In the genomic region with DNA sequence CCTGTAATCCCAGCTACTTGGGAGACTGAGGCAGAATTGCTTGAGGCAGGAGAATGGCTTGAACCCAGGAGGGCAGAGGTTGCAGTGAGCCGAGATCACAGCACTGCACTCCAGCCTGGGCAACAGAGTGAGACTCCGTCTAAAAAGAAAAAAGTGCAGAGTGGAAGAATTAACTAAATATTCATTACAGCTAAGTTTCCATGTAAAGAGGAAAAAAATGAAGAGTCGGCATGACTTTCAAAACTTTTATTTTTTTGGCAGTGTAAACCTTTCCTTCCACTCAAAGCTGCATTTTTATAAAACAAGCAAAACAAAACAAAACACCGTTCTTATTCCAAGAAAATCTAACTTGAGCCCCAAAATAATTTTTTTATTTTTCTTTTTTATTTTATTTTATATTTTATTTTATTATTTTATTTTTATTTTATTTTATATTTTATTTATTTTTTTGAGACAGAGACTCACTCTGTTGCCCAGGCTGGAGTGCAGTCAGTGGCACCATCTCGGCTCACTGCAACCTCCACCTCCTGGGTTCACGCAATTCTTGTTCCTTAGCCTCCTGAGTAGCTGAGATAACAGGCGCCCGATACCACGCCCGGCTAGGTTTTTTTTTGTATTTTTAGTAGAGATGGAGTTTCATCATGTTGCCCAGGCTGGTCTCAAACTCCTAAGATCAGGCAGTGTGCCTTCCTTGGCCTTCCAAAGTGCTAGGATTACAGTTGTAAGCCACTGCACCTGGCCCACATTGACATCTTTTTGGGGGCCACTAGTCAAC, we compare ENCODE assay signal across 25 cellular contexts.
"Had no signal": no experiment of that assay in that cellular context is flagged by ENCODE, and none has a peak within 500 bp of the region (broad histone marks: within the 10 kb centered on the region; RNA-seq: fewer than 3 reads in every experiment).

No MANE protein-coding gene starts in this region.

- DNase-seq: activated CD4-positive, alpha-beta T cell treated with anti-CD3 and anti-CD28 coated beads for 1 hour; activated CD8-positive, alpha-beta memory T cell treated with anti-CD3 and anti-CD28 coated beads for 24 hours; activated CD8-positive, alpha-beta memory T cell treated with anti-CD3 and anti-CD28 coated beads, Interleukin-2, amount 50 U/mL, for 4 hours; activated naive CD4-positive, alpha-beta T cell treated with Interleukin-2 at 50 U/mL for 16 hours; activated T-cell treated with anti-CD3 and anti-CD28 coated beads, Interleukin-2, amount 50 U/mL, for 48 hours; adrenal gland; brain microvascular endothelial cell; caudate nucleus; effector memory CD4-positive, alpha-beta T cell; esophagus squamous epithelium; head of caudate nucleus; islet precursor cell; left cardiac atrium; midbrain; natural killer cell; ovary; right cardiac atrium; stimulated activated CD4-positive, alpha-beta T cell treated with anti-CD3 and anti-CD28 coated beads, Interleukin-4, amount 100 ng/mL, for 24 hours; stimulated activated naive CD8-positive, alpha-beta T cell treated with anti-CD3 and anti-CD28 coated beads, Interleukin-15, amount 100 ng/mL, for 72 hours; WERI-Rb-1 had no signal

- H3K4me3 ChIP-seq: adrenal gland, ascending aorta, esophagus squamous epithelium, gastroesophageal sphincter, ovary, suprapubic skin, tibial nerve had no signal

- H3K9me3 ChIP-seq: adrenal gland, ascending aorta, esophagus squamous epithelium, gastroesophageal sphincter, ovary, suprapubic skin, tibial nerve had no signal

- H3K27me3 Mint-ChIP-seq: stimulated activated naive CD8-positive, alpha-beta T cell treated with anti-CD3 and anti-CD28 coated beads, Interleukin-15, amount 100 ng/mL, for 72 hours had no signal

- H3K36me3 Mint-ChIP-seq: natural killer cell had no signal

- H3K27ac ChIP-seq: adrenal gland, ascending aorta, brain microvascular endothelial cell, esophagus squamous epithelium, gastroesophageal sphincter, ovary, suprapubic skin, tibial nerve, WERI-Rb-1 had no signal

- ATAC-seq: gastroesophageal sphincter; left cardiac atrium; natural killer cell; right cardiac atrium; stimulated activated naive CD8-positive, alpha-beta T cell treated with anti-CD3 and anti-CD28 coated beads, Interleukin-15, amount 100 ng/mL, for 72 hours had no signal

- H3K4me1 ChIP-seq: adrenal gland, ascending aorta, esophagus squamous epithelium, suprapubic skin, tibial nerve had no signal

- H3K9me3 Mint-ChIP-seq: natural killer cell; stimulated activated naive CD8-positive, alpha-beta T cell treated with anti-CD3 and anti-CD28 coated beads, Interleukin-15, amount 100 ng/mL, for 72 hours; T-helper 1 cell treated with Interleukin-12 subunit alpha and Interleukin-12 subunit beta and Interleukin-4 antibody, amounts not matched to agents 30 μg/mL and 1 μg/mL, for 36 hours had no signal

- H3K27me3 ChIP-seq: adrenal gland, ascending aorta, brain microvascular endothelial cell, esophagus squamous epithelium, gastroesophageal sphincter, ovary, suprapubic skin, tibial nerve had no signal

- H3K27ac Mint-ChIP-seq: T-helper 1 cell treated with Interleukin-12 subunit alpha and Interleukin-12 subunit beta and Interleukin-4 antibody, amounts not matched to agents 30 μg/mL and 1 μg/mL, for 36 hours had no signal

- H3K4me3 Mint-ChIP-seq: natural killer cell; stimulated activated naive CD8-positive, alpha-beta T cell treated with anti-CD3 and anti-CD28 coated beads, Interleukin-15, amount 100 ng/mL, for 72 hours; T-helper 1 cell treated with Interleukin-12 subunit alpha and Interleukin-12 subunit beta and Interleukin-4 antibody, amounts not matched to agents 30 μg/mL and 1 μg/mL, for 36 hours had no signal

- H3K36me3 ChIP-seq: ovary, WERI-Rb-1 had no signal

- H3K4me1 Mint-ChIP-seq: stimulated activated naive CD8-positive, alpha-beta T cell treated with anti-CD3 and anti-CD28 coated beads, Interleukin-15, amount 100 ng/mL, for 72 hours had no signal
